11 cellular contexts compared by ENCODE assay signal in the genomic region with DNA sequence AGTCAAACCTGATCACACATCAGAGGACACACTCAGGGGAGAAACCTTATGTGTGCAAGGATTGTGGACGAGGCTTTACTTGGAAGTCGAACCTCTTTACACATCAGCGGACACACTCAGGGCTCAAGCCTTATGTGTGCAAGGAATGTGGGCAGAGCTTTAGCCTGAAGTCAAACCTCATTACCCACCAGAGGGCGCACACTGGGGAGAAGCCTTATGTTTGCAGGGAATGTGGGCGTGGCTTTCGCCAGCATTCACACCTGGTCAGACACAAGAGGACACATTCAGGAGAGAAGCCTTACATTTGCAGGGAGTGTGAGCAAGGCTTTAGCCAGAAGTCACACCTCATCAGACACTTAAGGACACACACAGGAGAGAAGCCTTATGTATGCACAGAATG. TPM values are rescaled to one million over a fixed set of nuclear protein-coding genes. Genes with fewer than 3 reads are reported as not detected.
A peak's percentile ranks its signal among the peaks of the same experiment; 100 is the strongest.
DNase-seq lines count a peak whose midpoint lies in the region; ATAC-seq and TF ChIP-seq lines count a peak whose summit lies in the region.
"Had no signal": no experiment of that assay in that cellular context is flagged by ENCODE, and none has a peak within 500 bp of the region (broad histone marks: within the 10 kb centered on the region; RNA-seq: fewer than 3 reads in every experiment).

No MANE protein-coding gene starts in this region.

- no peaks in the 10 kb centered on the region for H3K27me3 ChIP-seq in Panc1 (ENCODE audit: control insufficient read depth, insufficient read depth, low read length)
- no peaks in the 10 kb centered on the region for H3K27me3 ChIP-seq in right cardiac atrium (ENCODE audit: control insufficient read depth, insufficient read depth)

- CTCF ChIA-PET in Panc1 (lab: Charles Lee) = no interaction called here

- H3K4me1 ChIP-seq in Panc1 (ENCODE audit: control insufficient read depth, insufficient read depth, low read length) (no peaks in the 10 kb centered on the region), right cardiac atrium (ENCODE audit: control insufficient read depth, insufficient read depth, low read length) (no peaks in the 10 kb centered on the region)

- H3K9me3 ChIP-seq in Panc1 (ENCODE audit: control insufficient read depth, insufficient read depth, low read depth, low read length) (peaks cover 51% of the 10 kb centered on the region), right cardiac atrium (ENCODE audit: control insufficient read depth, low read length) (no peaks in the 10 kb centered on the region)

- no peak overlapping the region for H3K27ac ChIP-seq in 22Rv1
- no peak overlapping the region for H3K27ac ChIP-seq in Panc1 (ENCODE audit: low read length)
- H3K27ac ChIP-seq in right cardiac atrium (ENCODE audit: low read length) = no peak overlapping the region
- H3K27ac ChIP-seq: SK-N-MC had no signal

- TSS peak; percentile 47 for BruUV-seq in Panc1 (replicated peaks; lab: Mats Ljungman, UMichigan)

- ATAC-seq in Panc1 = peak; percentile 26
- peak; percentile 23 to 50 for ATAC-seq in right cardiac atrium
- ATAC-seq in GM21526 (IDR thresholded peaks at IDR 0.05; ENCODE audit: low FRiP score, unreplicated experiment) = no peak
- ATAC-seq in HG03039 (IDR thresholded peaks at IDR 0.05; ENCODE audit: unreplicated experiment) = no peak
- ATAC-seq in GM19452 (IDR thresholded peaks at IDR 0.05; ENCODE audit: unreplicated experiment) = no peak
- ATAC-seq: natural killer cell treated with Interleukin-12 subunit alpha and Interleukin-12 subunit beta and Interleukin-15 and Interleukin-18, amount 100 ng/mL, for 72 hours had no signal

- in situ Hi-C loops in Panc1 (cut with HindIII; ENCODE audit: low pct_unique_long_range_greater_than_20kb, low sequenced_read_pairs) = no loop called here

- intact Hi-C loops in Panc1 (cut with micrococcal nuclease; ENCODE audit: unreplicated experiment) = no loop called here
- intact Hi-C loops in right cardiac atrium (cut with DNase I) = no loop called here

- WGBS in right cardiac atrium = 91% methylated on average over 6 of the region's 6 CpGs

- TF ChIP-seq CTCF in 22Rv1 (IDR thresholded peaks at IDR 0.05) (peak; percentile 48), Panc1 (IDR thresholded peaks at IDR 0.05) (no peak), foreskin fibroblast (IDR thresholded peaks at IDR 0.05; ENCODE audit: low read depth, low read length) (no peak)

- H3K36me3 ChIP-seq in Panc1 (ENCODE audit: control insufficient read depth, insufficient read depth, low read length) = peaks cover 16% of the 10 kb centered on the region

- H3K4me3 ChIP-seq in Panc1 (ENCODE audit: low read depth in 2 of 2, low read length in 2 of 2) (no peak overlapping the region), right cardiac atrium (ENCODE audit: low read length) (no peak overlapping the region), foreskin fibroblast (ENCODE audit: low read depth in 1 of 2, low read length in 2 of 2) (no peak overlapping the region)
- H3K4me3 ChIP-seq: SK-N-MC had no signal

- DNase-seq in DMS53 (lab: John Stamatoyannopoulos, UW) (peak; percentile 68), Panc1 (ENCODE audit: low read depth, low spot score) (no peak), right cardiac atrium (no peak), foreskin fibroblast (no peak)
- DNase-seq: activated CD8-positive, alpha-beta memory T cell treated with anti-CD3 and anti-CD28 coated beads for 24 hours had no signal

- POLR2A ChIA-PET in Panc1 (lab: Charles Lee) = interaction anchor here (0.8 kb wide), 1 partner anchor 8 kb away, joined by 3 read pairs; a partner anchor contains a TSS

RNA-seq across cellular contexts. Expression of a gene that starts 8.2 kb away (rescaled TPM):
- total RNA-seq in Panc1 (2021; ENCODE audit: unreplicated experiment) (8.9 TPM), right cardiac atrium (1 to 10 TPM; 5.4 to 7.9 (median 6.9) TPM)
- polyA plus RNA-seq in Panc1 (2012; ENCODE audit: insufficient read length) = 3.5 TPM
- 4.2 TPM for polyA plus RNA-seq in right cardiac atrium

Comparison
In these comparisons a context has a peak if more than half of its experiments do, and no peak if none do; other contexts are left out.
1. ATAC-seq: peak in Panc1 (single experiment) and right cardiac atrium (2 of 2); none in GM21526 (single experiment), HG03039 (single experiment) and GM19452 (single experiment).